Comparison of ENCODE assay signal across 16 cellular contexts in the genomic region with DNA sequence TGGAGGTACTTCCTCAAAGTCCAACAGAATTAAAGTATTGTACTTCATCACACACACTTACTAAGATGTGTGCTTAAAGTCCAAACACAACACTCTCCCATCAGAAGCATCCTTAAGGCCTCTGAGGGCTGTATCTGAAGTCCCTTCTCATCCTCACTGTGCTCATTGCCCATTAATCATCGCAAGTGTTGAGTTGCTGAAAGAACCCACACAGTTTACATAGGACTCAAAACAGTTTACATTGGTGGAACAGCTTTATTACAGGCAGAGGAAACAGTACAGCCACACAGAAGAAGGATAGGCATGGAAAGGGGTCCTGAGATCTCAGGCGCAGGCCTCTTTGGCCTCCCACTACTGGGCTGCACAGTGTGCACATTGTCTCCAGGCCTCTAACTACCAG.
"Had no signal": no experiment of that assay in that cellular context is flagged by ENCODE, and none has a peak within 500 bp of the region (broad histone marks: within the 10 kb centered on the region; RNA-seq: fewer than 3 reads in every experiment).

No MANE protein-coding gene starts in this region.

- H3K4me1 ChIP-seq: body of pancreas, foreskin keratinocyte, prostate gland had no signal

- H3K36me3 ChIP-seq: ovary, prostate gland had no signal

- ATAC-seq: activated CD4-positive, CD25-positive, alpha-beta regulatory T cell treated with anti-CD3 and anti-CD28 coated beads, Interleukin-2, amount 50 U/mL, for 24 hours; activated CD8-positive, alpha-beta memory T cell treated with anti-CD3 and anti-CD28 coated beads, Interleukin-2, amount 10 ng/mL, durations not matched to agents 7 days and 5 days; activated CD8-positive, alpha-beta T cell treated with anti-CD3 and anti-CD28 coated beads for 36 hours; body of pancreas; foreskin keratinocyte; left lobe of liver; natural killer cell treated with Interleukin-12 subunit alpha and Interleukin-12 subunit beta and Interleukin-15 and Interleukin-18, amount 100 ng/mL, for 72 hours had no signal

- H3K4me3 ChIP-seq: body of pancreas, ovary, prostate gland had no signal

- H3K27ac ChIP-seq: body of pancreas, foreskin keratinocyte, ovary, prostate gland, VCaP had no signal

- H3K27me3 ChIP-seq: body of pancreas, ovary had no signal

- H3K9me3 ChIP-seq: body of pancreas, ovary, prostate gland had no signal

- DNase-seq: activated CD8-positive, alpha-beta memory T cell treated with anti-CD3 and anti-CD28 coated beads, Interleukin-2, amount 10 ng/mL, durations not matched to agents 7 days and 5 days; activated CD8-positive, alpha-beta T cell treated with anti-CD3 and anti-CD28 coated beads for 36 hours; activated gamma-delta T cell; anterior cingulate cortex; body of pancreas; foreskin keratinocyte; kidney; ovary; stimulated activated CD4-positive, alpha-beta T cell treated with anti-CD3 and anti-CD28 coated beads, Interleukin-2, amount 100 ng/mL, for 48 hours; stimulated activated CD8-positive, alpha-beta memory T cell treated with anti-CD3 and anti-CD28 coated beads, Interleukin-4, amount 100 ng/mL, for 48 hours; stimulated activated naive CD4-positive, alpha-beta T cell treated with Interleukin-2 at 50 U/mL for 16 hours had no signal
